In genomic region chr2:226649871-226650660, GRCh38 we compare ENCODE assay signal across 8 cellular contexts.
A peak's percentile ranks its signal among the peaks of the same experiment; 100 is the strongest.
DNase-seq lines count a peak whose midpoint lies in the region; ATAC-seq, FAIRE-seq and TF ChIP-seq lines count a peak whose summit lies in the region.

No MANE protein-coding gene starts in this region.

- H3K79me2 ChIP-seq in DND-41 (ENCODE audit: insufficient read depth, low read length) = no peaks in the 10 kb centered on the region

- peak overlapping the region; percentile 55 for H3K27ac ChIP-seq in DND-41 (ENCODE audit: low read length)

- H4K20me1 ChIP-seq in DND-41 (ENCODE audit: insufficient read depth, low read length) = no peaks in the 10 kb centered on the region

- H3K4me1 ChIP-seq in DND-41 (ENCODE audit: insufficient read depth, low read length) = peaks cover 45% of the 10 kb centered on the region

- ATAC-seq in DND-41 (ENCODE audit: insufficient read depth, low read depth) = peak; percentile 93
- ATAC-seq in GM21786 (IDR thresholded peaks at IDR 0.05; ENCODE audit: unreplicated experiment) = peak; percentile 87

- H3K4me3 ChIP-seq in DND-41 (ENCODE audit: low read depth in 1 of 2, low read length in 2 of 2) (no peak overlapping the region; a peak in 1 of 4 replicates), bronchial epithelial cell (ENCODE audit: low read depth, low read length) (no peak overlapping the region)

- peak; percentile 99 for FAIRE-seq in bronchial epithelial cell (lab: Jason Lieb, UNC)

- peaks cover 6% of the 10 kb centered on the region for H3K9me3 ChIP-seq in DND-41 (ENCODE audit: insufficient read depth, low read length, severe bottlenecking)

- H3K36me3 ChIP-seq in DND-41 (ENCODE audit: insufficient read depth, low read length) = no peaks in the 10 kb centered on the region
- H3K36me3 ChIP-seq in bronchial epithelial cell (ENCODE audit: control insufficient read depth, insufficient read depth, low read length) = no peaks in the 10 kb centered on the region

- H3K4me2 ChIP-seq in DND-41 (ENCODE audit: insufficient read depth, low read length) = no peak overlapping the region; the same call in 1 of the 2 replicates

- TF ChIP-seq CTCF in DND-41 (IDR thresholded peaks at IDR 0.05; ENCODE audit: borderline replicate concordance, extremely low read depth, low read length, poor library complexity, severe bottlenecking) (no peak), bronchial epithelial cell (IDR thresholded peaks at IDR 0.05; ENCODE audit: insufficient read depth, low read length, severe bottlenecking) (no peak)

- H2AFZ ChIP-seq in DND-41 (ENCODE audit: low read depth, low read length) = peak overlapping the region; percentile 53

- H3K27me3 ChIP-seq in DND-41 (ENCODE audit: insufficient read depth, low read length, poor library complexity) (no peaks in the 10 kb centered on the region), bronchial epithelial cell (ENCODE audit: control insufficient read depth, insufficient read depth, low read length) (no peaks in the 10 kb centered on the region)

- peak overlapping the region; percentile 24; the same call in 1 of the 2 replicates for H3K9ac ChIP-seq in DND-41 (ENCODE audit: low read depth, low read length)

- DNase-seq in DND-41 = peak; percentile 74
- DNase-seq in HuH-7.5 (ENCODE audit: low spot score) = peak; percentile 39
- DNase-seq in T1000 (lab: John Stamatoyannopoulos, UW) = peak; percentile 82
- peak; percentile 100 for DNase-seq in bronchial epithelial cell (ENCODE audit: low read depth)
- peak; percentile 96 for DNase-seq in kidney tubule cell (ENCODE audit: low spot score)
- DNase-seq in stimulated activated CD4-positive, alpha-beta T cell treated with anti-CD3 and anti-CD28 coated beads, Interleukin-2, amount 100 ng/mL, for 4 hours (ENCODE audit: low read depth) = peak; percentile 27
- no peak for DNase-seq in effector CD8-positive, alpha-beta T cell (lab: John Stamatoyannopoulos, UW)
